In genomic region chr15:61908241-61908640, GRCh38 we compare ENCODE assay signal across 22 cellular contexts.
DNase-seq lines count a peak whose midpoint lies in the region; ATAC-seq, FAIRE-seq and TF ChIP-seq lines count a peak whose summit lies in the region.
"Had no signal": no experiment of that assay in that cellular context is flagged by ENCODE, and none has a peak within 500 bp of the region (broad histone marks: within the 10 kb centered on the region; RNA-seq: fewer than 3 reads in every experiment).

No MANE protein-coding gene starts in this region.

- H3K36me3 Mint-ChIP-seq in activated T-helper 2 cell treated with anti-CD3 and anti-CD28 coated beads, Interferon-gamma antibody, Interleukin-2, Interleukin-4, amounts not matched to agents 10 μg/mL and 5 μg/mL and 100 μg/mL, durations not matched to agents 14 hours and 24 hours and 36 hours (ENCODE audit: low read depth), result peaks cover 55% of the 10 kb centered on the region

- no peak overlapping the region for H3K4me3 ChIP-seq in HEK293 (ENCODE audit: low read depth, low read length)
- H3K4me3 ChIP-seq: A549, HAP-1 had no signal

- no peak for TF ChIP-seq CTCF in HEK293 (tag by site-specific recombination; IDR thresholded peaks at IDR 0.05)

- H3K27ac ChIP-seq in HEK293 (ENCODE audit: extremely low read depth, low read depth, low read length), result no peak overlapping the region
- H3K27ac ChIP-seq: 22Rv1, A549 had no signal

- no peak overlapping the region for H3K4me3 Mint-ChIP-seq in activated T-helper 2 cell treated with anti-CD3 and anti-CD28 coated beads, Interferon-gamma antibody, Interleukin-2, Interleukin-4, amounts not matched to agents 10 μg/mL and 5 μg/mL and 100 μg/mL, durations not matched to agents 14 hours and 24 hours and 36 hours (ENCODE audit: low read depth)
- H3K4me3 Mint-ChIP-seq: CD4-positive, alpha-beta memory T cell had no signal

- peak overlapping the region; percentile 41 for H3K27ac Mint-ChIP-seq in activated T-helper 2 cell treated with anti-CD3 and anti-CD28 coated beads, Interferon-gamma antibody, Interleukin-2, Interleukin-4, amounts not matched to agents 10 μg/mL and 5 μg/mL and 100 μg/mL, durations not matched to agents 14 hours and 24 hours and 36 hours

- no peaks in the 10 kb centered on the region for H3K9me3 ChIP-seq in HEK293 (ENCODE audit: control insufficient read depth, insufficient read depth, low read depth, low read length)
- H3K9me3 ChIP-seq: A549, HAP-1 had no signal

- no peaks in the 10 kb centered on the region for H3K4me1 ChIP-seq in HEK293 (ENCODE audit: control insufficient read depth, insufficient read depth, low read length)
- H3K4me1 ChIP-seq: HAP-1 had no signal

- H3K27me3 Mint-ChIP-seq in activated T-helper 2 cell treated with anti-CD3 and anti-CD28 coated beads, Interferon-gamma antibody, Interleukin-2, Interleukin-4, amounts not matched to agents 10 μg/mL and 5 μg/mL and 100 μg/mL, durations not matched to agents 14 hours and 24 hours and 36 hours (ENCODE audit: low read depth), result no peaks in the 10 kb centered on the region
- H3K27me3 Mint-ChIP-seq: CD4-positive, alpha-beta memory T cell had no signal

- intact Hi-C loops in activated T-helper 2 cell treated with anti-CD3 and anti-CD28 coated beads, Interferon-gamma antibody, Interleukin-2, Interleukin-4, amounts not matched to agents 10 μg/mL and 5 μg/mL and 100 μg/mL, durations not matched to agents 14 hours and 24 hours and 36 hours (cut with micrococcal nuclease), result no loop called here

- ATAC-seq in HG03095 (IDR thresholded peaks at IDR 0.05; ENCODE audit: unreplicated experiment) (no peak), HG02678 (IDR thresholded peaks at IDR 0.05; ENCODE audit: unreplicated experiment) (no peak)
- ATAC-seq: A549 had no signal

- CTCF ChIA-PET in HEK293 (lab: Yijun Ruan, JAX), result no interaction called here

- DNase-seq in activated T-helper 2 cell treated with anti-CD3 and anti-CD28 coated beads, Interferon-gamma antibody, Interleukin-2, Interleukin-4, amounts not matched to agents 10 μg/mL and 5 μg/mL and 100 μg/mL, durations not matched to agents 14 hours and 24 hours and 36 hours (ENCODE audit: low spot score), result no peak
- DNase-seq in frontal cortex (ENCODE audit: low spot score in 2 of 2) (no peak), T-helper 1 cell (no peak), DMS153 treated with DMSO at 0.1 percent for 48 hours (lab: John Stamatoyannopoulos, UW; ENCODE audit: unreplicated experiment) (no peak)
- DNase-seq: ACHN; AML-193; C1 segment of cervical spinal cord; CD4-positive, alpha-beta memory T cell; COR-L47; DND-41; GDM1; GOT3 had no signal

- no peaks in the 10 kb centered on the region for H3K9me3 Mint-ChIP-seq in activated T-helper 2 cell treated with anti-CD3 and anti-CD28 coated beads, Interferon-gamma antibody, Interleukin-2, Interleukin-4, amounts not matched to agents 10 μg/mL and 5 μg/mL and 100 μg/mL, durations not matched to agents 14 hours and 24 hours and 36 hours

- peaks cover 3% of the 10 kb centered on the region for H3K4me1 Mint-ChIP-seq in activated T-helper 2 cell treated with anti-CD3 and anti-CD28 coated beads, Interferon-gamma antibody, Interleukin-2, Interleukin-4, amounts not matched to agents 10 μg/mL and 5 μg/mL and 100 μg/mL, durations not matched to agents 14 hours and 24 hours and 36 hours (ENCODE audit: low read depth)

- H3K36me3 ChIP-seq in HEK293 (ENCODE audit: control insufficient read depth in 2 of 2, insufficient read depth in 1 of 2, low read length in 2 of 2), result peaks cover 0 to 22% of the 10 kb centered on the region in 2 experiments; a peak in 2 of 3 replicates

- FAIRE-seq in A204.1 (lab: Jason Lieb, UNC) (peak; percentile 61), frontal cortex (lab: Jason Lieb, UNC) (peak; percentile 13)
- FAIRE-seq: GM12891, GM18507, H54 had no signal

- POLR2A ChIA-PET in HEK293 (lab: Yijun Ruan, JAX), result no interaction called here

TF ChIP-seq in HEK293, 187 proteins besides CTCF, POLR2A, EP300 and RAD21:
- TF ChIP-seq ZNF174 (tag by site-specific recombination; IDR thresholded peaks at IDR 0.05) (no peak), ZNF19 (tag by site-specific recombination; IDR thresholded peaks at IDR 0.05; ENCODE audit: low read depth) (no peak), ZNF560 (tag by site-specific recombination; IDR thresholded peaks at IDR 0.05; ENCODE audit: borderline replicate concordance) (no peak), ZNF518A (tag by site-specific recombination; conservative IDR thresholded peaks at IDR 0.05; ENCODE audit: low read depth) (no peak), ZNF692 (tag by site-specific recombination; IDR thresholded peaks at IDR 0.05) (no peak), ATF2 (tag by site-specific recombination; IDR thresholded peaks at IDR 0.05; ENCODE audit: low read depth) (peak; percentile 59), ZXDB (tag by site-specific recombination; IDR thresholded peaks at IDR 0.05) (no peak)
